In the genomic region with DNA sequence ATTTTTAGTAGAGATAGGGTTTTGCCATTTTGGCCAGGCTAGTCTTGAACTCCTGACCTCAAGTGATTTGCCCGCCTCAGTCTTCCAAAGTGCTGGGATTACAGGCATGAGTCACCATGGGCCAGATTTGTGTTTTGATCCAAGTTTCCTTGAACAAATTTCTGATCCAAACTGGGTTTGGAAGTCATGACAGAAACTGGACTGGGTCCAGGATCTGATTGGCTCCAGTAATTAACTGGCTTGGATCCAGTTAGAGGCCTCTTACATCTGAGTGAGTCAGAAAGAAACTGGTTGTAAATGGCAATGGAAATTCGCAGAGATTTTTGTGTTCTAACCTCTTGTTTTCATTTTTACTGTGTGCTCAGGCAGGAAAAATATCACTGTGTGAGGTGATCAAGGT, we compare ENCODE assay signal across 12 cellular contexts.
DNase-seq lines count a peak whose midpoint lies in the region; ATAC-seq and TF ChIP-seq lines count a peak whose summit lies in the region.
"Had no signal": no experiment of that assay in that cellular context is flagged by ENCODE, and none has a peak within 500 bp of the region (broad histone marks: within the 10 kb centered on the region; RNA-seq: fewer than 3 reads in every experiment).

No MANE protein-coding gene starts in this region.

- no peak overlapping the region for H3K9ac ChIP-seq in skeletal muscle satellite cell (ENCODE audit: low read depth, low read length)

- peaks cover 0 to 6% (median 0%) of the 10 kb centered on the region in 11 donors for H3K9me3 Mint-ChIP-seq in naive thymus-derived CD4-positive, alpha-beta T cell

- no peaks in the 10 kb centered on the region for H3K4me1 Mint-ChIP-seq in naive thymus-derived CD4-positive, alpha-beta T cell

- no peaks in the 10 kb centered on the region for H3K36me3 ChIP-seq in skeletal muscle satellite cell (ENCODE audit: insufficient read depth, low read length)
- H3K36me3 ChIP-seq in naive thymus-derived CD4-positive, alpha-beta T cell (ENCODE audit: control insufficient read depth in 2 of 3, insufficient read depth in 3 of 3, low read length in 3 of 3), result no peaks in the 10 kb centered on the region

- intact Hi-C loops in naive thymus-derived CD4-positive, alpha-beta T cell (cut with micrococcal nuclease), result no loop called here

- H3K27ac ChIP-seq in RWPE1, result no peak overlapping the region; the same call in 1 of the 2 replicates
- no peak overlapping the region for H3K27ac ChIP-seq in naive thymus-derived CD4-positive, alpha-beta T cell (ENCODE audit: low read depth, low read length)

- H3K9me3 ChIP-seq in skeletal muscle satellite cell (replicated peaks; ENCODE audit: low read length), result no peaks in the 10 kb centered on the region
- no peaks in the 10 kb centered on the region for H3K9me3 ChIP-seq in naive thymus-derived CD4-positive, alpha-beta T cell (ENCODE audit: control insufficient read depth in 2 of 3, low read length in 3 of 3)

- peaks cover 0 to 4% (median 0%) of the 10 kb centered on the region in 5 donors for H3K27me3 Mint-ChIP-seq in naive thymus-derived CD4-positive, alpha-beta T cell

- peak overlapping the region; percentile 11 for H3K4me2 ChIP-seq in skeletal muscle satellite cell (ENCODE audit: low read length)

- H3K4me1 ChIP-seq in skeletal muscle satellite cell (ENCODE audit: control insufficient read depth, insufficient read depth, low read length), result peaks cover 15% of the 10 kb centered on the region
- no peaks in the 10 kb centered on the region for H3K4me1 ChIP-seq in naive thymus-derived CD4-positive, alpha-beta T cell (ENCODE audit: control insufficient read depth in 2 of 2, insufficient read depth in 2 of 2, low read length in 2 of 2)

- no peaks in the 10 kb centered on the region for H3K27me3 ChIP-seq in skeletal muscle satellite cell (ENCODE audit: control insufficient read depth, insufficient read depth, low read length)
- H3K27me3 ChIP-seq in naive thymus-derived CD4-positive, alpha-beta T cell (ENCODE audit: control insufficient read depth in 2 of 2, insufficient read depth in 2 of 2, low read length in 2 of 2), result no peaks in the 10 kb centered on the region

- no peak overlapping the region for H3K27ac Mint-ChIP-seq in naive thymus-derived CD4-positive, alpha-beta T cell
- H3K27ac Mint-ChIP-seq: activated CD8-positive, alpha-beta T cell treated with anti-CD3 and anti-CD28 coated beads, Interleukin-2, amount 10 ng/mL, durations not matched to agents 7 days and 5 days had no signal

- H3K4me3 ChIP-seq in fibroblast of mammary gland (ENCODE audit: control insufficient read depth, low read depth, low read length) (no peak overlapping the region), skeletal muscle satellite cell (ENCODE audit: low read length) (no peak overlapping the region)
- no peak overlapping the region for H3K4me3 ChIP-seq in naive thymus-derived CD4-positive, alpha-beta T cell (ENCODE audit: low read length)

- no peaks in the 10 kb centered on the region for H3K36me3 Mint-ChIP-seq in naive thymus-derived CD4-positive, alpha-beta T cell

- H3K4me3 Mint-ChIP-seq in naive thymus-derived CD4-positive, alpha-beta T cell, result no peak overlapping the region
- H3K4me3 Mint-ChIP-seq: activated CD8-positive, alpha-beta T cell treated with anti-CD3 and anti-CD28 coated beads, Interleukin-2, amount 10 ng/mL, durations not matched to agents 7 days and 5 days had no signal

- POLR2A ChIA-PET in RWPE1 (lab: Yijun Ruan, JAX; ENCODE audit: low non-redundant PET), result no interaction called here
- POLR2A ChIA-PET in naive thymus-derived CD4-positive, alpha-beta T cell (lab: Charles Lee), result no interaction called here

- DNase-seq in GOT3 (lab: John Stamatoyannopoulos, UW) (peak; percentile 20), RWPE1 (ENCODE audit: low spot score) (peak; percentile 54), fibroblast of mammary gland (ENCODE audit: low read depth) (peak; percentile 98)
- DNase-seq in naive thymus-derived CD4-positive, alpha-beta T cell, result no peak
- DNase-seq in activated CD8-positive, alpha-beta memory T cell treated with anti-CD3 and anti-CD28 coated beads for 24 hours, result no peak
- DNase-seq: activated CD8-positive, alpha-beta T cell treated with anti-CD3 and anti-CD28 coated beads, Interleukin-2, amount 10 ng/mL, durations not matched to agents 7 days and 5 days; amygdala; GDM1; glutamatergic neuron; NCI-H2107 had no signal

- TF ChIP-seq CTCF in RWPE1 (conservative IDR thresholded peaks at IDR 0.05; ENCODE audit: low read depth) (no peak), fibroblast of mammary gland (conservative IDR thresholded peaks at IDR 0.05; ENCODE audit: control insufficient read depth, insufficient read depth, low read depth, low read length) (no peak)

- ATAC-seq in naive thymus-derived CD4-positive, alpha-beta T cell, result no peak
- no peak for ATAC-seq in HG03521 (IDR thresholded peaks at IDR 0.05; ENCODE audit: unreplicated experiment)
- ATAC-seq: activated CD8-positive, alpha-beta T cell treated with anti-CD3 and anti-CD28 coated beads, Interleukin-2, amount 10 ng/mL, durations not matched to agents 7 days and 5 days had no signal

- CTCF ChIA-PET in RWPE1 (lab: Yijun Ruan, JAX), result interaction anchor here (0.6 to 0.8 kb wide), 2 partner anchors 35 to 141 kb away, joined by 3 read pairs; no protein-coding TSS in a partner anchor
- CTCF ChIA-PET in naive thymus-derived CD4-positive, alpha-beta T cell (lab: Charles Lee), result no interaction called here

Comparison
In these comparisons a context has a peak if more than half of its experiments do, and no peak if none do; other contexts are left out.
1. DNase-seq: peak in GOT3 (single experiment), RWPE1 (single experiment) and fibroblast of mammary gland (single experiment); none in naive thymus-derived CD4-positive, alpha-beta T cell (0 of 9) and activated CD8-positive, alpha-beta memory T cell treated with anti-CD3 and anti-CD28 coated beads for 24 hours (single experiment).